In genomic region chr3:138347084-138347483, GRCh38 we compare ENCODE assay signal across 14 cellular contexts. TPM values are rescaled to one million over a fixed set of nuclear protein-coding genes. Genes with fewer than 3 reads are reported as not detected.
DNase-seq lines count a peak whose midpoint lies in the region; ATAC-seq and TF ChIP-seq lines count a peak whose summit lies in the region.
"Had no signal": no experiment of that assay in that cellular context is flagged by ENCODE, and none has a peak within 500 bp of the region (broad histone marks: within the 10 kb centered on the region; RNA-seq: fewer than 3 reads in every experiment).

No MANE protein-coding gene starts in this region.

- peak overlapping the region; percentile 90; the same call in 1 of the 2 replicates for H3K4me2 ChIP-seq in IMR-90 (ENCODE audit: low read depth, low read length)

- POLR2A ChIA-PET in IMR-90 (lab: Charles Lee; ENCODE audit: unreplicated experiment) = no interaction called here

- H3K14ac ChIP-seq in IMR-90 (replicated peaks; ENCODE audit: low read depth, low read length) = no peak overlapping the region

- TF ChIP-seq RAD21 in IMR-90 (IDR thresholded peaks at IDR 0.05; ENCODE audit: low read length) = no peak

- H4K91ac ChIP-seq in IMR-90 (ENCODE audit: insufficient read depth, low read depth, low read length) = no peak overlapping the region

- peak overlapping the region; percentile 46 to 72; a peak in 2 of 4 replicates for H4K8ac ChIP-seq in IMR-90 (ENCODE audit: low read depth in 2 of 2, low read length in 2 of 2)

- in situ Hi-C loops in IMR-90 (cut with MboI; ENCODE audit: low sequenced_read_pairs) = no loop called here

- 83% methylated on average over 2 of the region's 4 CpGs; no CpG with 5 or more reads in 1 of the 2 experiments for WGBS in IMR-90 (ENCODE audit: extremely low coverage in 2 of 2, insufficient read length in 1 of 2), 2 experiments

- intact Hi-C loops in CD14-positive monocyte (cut with micrococcal nuclease) = no loop called here
- intact Hi-C loops in IMR-90 (cut with micrococcal nuclease) = loop anchor here (5.0 kb wide), 3 partner anchors 45 to 280 kb away; no protein-coding TSS in a partner anchor

- no peaks in the 10 kb centered on the region for H3K9me3 ChIP-seq in IMR-90 (ENCODE audit: control insufficient read depth, insufficient read depth, low read length)

- no peak overlapping the region for H2AK9ac ChIP-seq in IMR-90 (replicated peaks; ENCODE audit: low read depth, low read length, poor library complexity)

- dilution Hi-C loops in IMR-90 (cut with HindIII; ENCODE audit: low sequenced_read_pairs, unreplicated experiment) = no loop called here

- no TSS peak for BruUV-seq in IMR-90 (replicated peaks; lab: Mats Ljungman, UMichigan)

- H2BK5ac ChIP-seq in IMR-90 (ENCODE audit: low read depth, low read length, poor library complexity, severe bottlenecking) = no peak overlapping the region

- no peak overlapping the region for H3K4me3 ChIP-seq in IMR-90 (ENCODE audit: insufficient read depth, low read depth, low read length)

- CTCF ChIA-PET in IMR-90 (lab: Yijun Ruan, JAX) = interaction anchor here (0.6 to 1.8 kb wide), 3 partner anchors 11 to 813 kb away, joined by 3 to 6 read pairs (median 5); no protein-coding TSS in a partner anchor

- ATAC-seq in IMR-90 (ENCODE audit: low read depth) = no peak
- no peak for ATAC-seq in HG02610 (IDR thresholded peaks at IDR 0.05; ENCODE audit: unreplicated experiment)
- ATAC-seq in GM18498 (IDR thresholded peaks at IDR 0.05; ENCODE audit: unreplicated experiment) = no peak

- peaks cover 3 to 42% of the 10 kb centered on the region in 2 experiments; a peak in 3 of 4 replicates for H3K79me1 ChIP-seq in IMR-90 (ENCODE audit: low read depth in 1 of 2, low read length in 2 of 2)

- H2BK120ac ChIP-seq in IMR-90 (ENCODE audit: low read depth, low read length) = no peak overlapping the region

- H3K27me3 ChIP-seq in IMR-90 (ENCODE audit: control insufficient read depth, insufficient read depth, low read length) = peaks cover 3% of the 10 kb centered on the region

- H2AK5ac ChIP-seq in IMR-90 (ENCODE audit: low read depth, low read length) = no peak overlapping the region

- H3K4me1 Mint-ChIP-seq in CD14-positive monocyte = peaks cover 27% of the 10 kb centered on the region
- H3K4me1 Mint-ChIP-seq in neural crest cell = peaks cover 25% of the 10 kb centered on the region

- H3K23ac ChIP-seq in IMR-90 (ENCODE audit: low read depth, low read length) = 0 out of 2 replicates have a peak overlapping the region, but pooled peaks have one; percentile 31

- no peak overlapping the region for H2BK20ac ChIP-seq in IMR-90 (ENCODE audit: low read depth, low read length)

- peaks cover 9% of the 10 kb centered on the region for H3K4me1 ChIP-seq in IMR-90 (ENCODE audit: control insufficient read depth, insufficient read depth, low read length)
- H3K4me1 ChIP-seq: foreskin keratinocyte had no signal

- H3K4me3 Mint-ChIP-seq in CD14-positive monocyte (peak overlapping the region; percentile 100), neural crest cell (peak overlapping the region; percentile 98)

- H4K20me1 ChIP-seq in IMR-90 (ENCODE audit: insufficient read depth, low read length) = peaks cover 10% of the 10 kb centered on the region; the same call in 1 of the 2 replicates

- no peak overlapping the region for H3K56ac ChIP-seq in IMR-90 (ENCODE audit: extremely low read depth, insufficient read depth, low read length)

- TF ChIP-seq POLR2A in IMR-90 (IDR thresholded peaks at IDR 0.05; ENCODE audit: low read depth, low read length) = no peak

- peak overlapping the region in 6 of 7 donors; percentile 30 to 99 (median 98) for H3K27ac Mint-ChIP-seq in CD14-positive monocyte
- H3K27ac Mint-ChIP-seq in neural crest cell (ENCODE audit: unreplicated experiment) = no peak overlapping the region

- no peak overlapping the region for H3K18ac ChIP-seq in IMR-90 (ENCODE audit: low read depth, low read length)

- H2BK15ac ChIP-seq in IMR-90 (ENCODE audit: low read depth, low read length) = no peak overlapping the region

- no peak overlapping the region for H3K9ac ChIP-seq in IMR-90 (ENCODE audit: low read depth, low read length)

- H3K36me3 ChIP-seq in IMR-90 (ENCODE audit: control insufficient read depth, insufficient read depth, low read length) = no peaks in the 10 kb centered on the region

- no peak overlapping the region for H3K4ac ChIP-seq in IMR-90 (ENCODE audit: low read depth, low read length)

- peaks cover 10% of the 10 kb centered on the region for H3K9me1 ChIP-seq in IMR-90 (ENCODE audit: insufficient read depth, low read length)

- H2AFZ ChIP-seq in IMR-90 (replicated peaks; ENCODE audit: low read length, poor library complexity) = peak overlapping the region; percentile 95

- DNase-seq in CD14-positive monocyte (ENCODE audit: low spot score) = no peak
- no peak for DNase-seq in IMR-90
- no peak for DNase-seq in neural crest cell (ENCODE audit: low read depth, low spot score)
- DNase-seq in NCI-H748 (lab: John Stamatoyannopoulos, UW; ENCODE audit: unreplicated experiment) = no peak
- DNase-seq in DMS79 treated with DMSO at 0.1 percent for 48 hours (lab: John Stamatoyannopoulos, UW) = no peak
- DNase-seq: DMS79; foreskin keratinocyte; midbrain; stimulated activated CD4-positive, alpha-beta T cell treated with anti-CD3 and anti-CD28 coated beads, Interleukin-2, amount 100 ng/mL, for 24 hours had no signal

- TF ChIP-seq CTCF in CD14-positive monocyte (IDR thresholded peaks at IDR 0.05) = no peak
- TF ChIP-seq CTCF in IMR-90 (conservative IDR thresholded peaks at IDR 0.05; ENCODE audit: low read depth, low read length) = no peak
- no peak for TF ChIP-seq CTCF in neural crest cell (conservative IDR thresholded peaks at IDR 0.05)

- H3K9me3 Mint-ChIP-seq in CD14-positive monocyte (peaks cover 0 to 5% (median 0%) of the 10 kb centered on the region in 7 donors), neural crest cell (no peaks in the 10 kb centered on the region)

- no peak overlapping the region for H3K27ac ChIP-seq in IMR-90 (ENCODE audit: insufficient read depth, low read length)
- H3K27ac ChIP-seq in cingulate gyrus (ENCODE audit: low read depth, low read length) = peak overlapping the region; percentile 91
- H3K27ac ChIP-seq: foreskin keratinocyte had no signal

- H3K27me3 Mint-ChIP-seq in CD14-positive monocyte (ENCODE audit: low read depth in 3 of 3) (peaks cover 8 to 17% (median 13%) of the 10 kb centered on the region in 3 donors), neural crest cell (ENCODE audit: low read depth) (peaks cover 2% of the 10 kb centered on the region)

- H4K5ac ChIP-seq in IMR-90 (ENCODE audit: low read depth, low read length) = no peak overlapping the region

- H3K36me3 Mint-ChIP-seq in CD14-positive monocyte = no peaks in the 10 kb centered on the region
- H3K36me3 Mint-ChIP-seq in neural crest cell (ENCODE audit: low read depth) = no peaks in the 10 kb centered on the region

TF ChIP-seq in IMR-90, 13 proteins besides CTCF, POLR2A, EP300 and RAD21:
- no peak for TF ChIP-seq RFX5 (IDR thresholded peaks at IDR 0.05; ENCODE audit: low read depth, low read length)
- no peak for TF ChIP-seq MAFK (IDR thresholded peaks at IDR 0.05; ENCODE audit: low read depth, low read length)
- TF ChIP-seq ELK1 (IDR thresholded peaks at IDR 0.05; ENCODE audit: borderline replicate concordance, low read depth, low read length) = no peak

RNA-seq across cellular contexts. Expression of gene MRAS, which starts 1.3 kb away (rescaled TPM):
- polyA plus RNA-seq in CD14-positive monocyte (1 to 10 TPM; 6.2 to 8.3 TPM), IMR-90 (2012; rRNA removed) (48.1 and 60.6 TPM in 2 replicates)
- total RNA-seq in IMR-90 (2012; rRNA removed) (56.1 and 59.3 TPM in 2 replicates), neural crest cell (24.7 and 27.0 TPM in 2 replicates)
- 24.1 and 33.7 TPM in 2 replicates for polyA plus RNA-seq in IMR-90 (2012; cell fraction: cytosol; rRNA removed)
- polyA plus RNA-seq in IMR-90 (2012; cell fraction: nucleus; rRNA removed; ENCODE audit: low replicate concordance) = 22.7 and 38.2 TPM in 2 replicates

RNA-seq across cellular contexts. Expression of gene NME9, which starts 17.4 kb away (rescaled TPM):
- polyA plus RNA-seq in CD14-positive monocyte (not detected), IMR-90 (2012; rRNA removed) (not detected in 2 replicates)
- total RNA-seq in IMR-90 (2012; rRNA removed) (not detected in 2 replicates), neural crest cell (0.79 TPM in 1 of 2 replicates, not detected in the other)
- polyA plus RNA-seq in IMR-90 (2012; cell fraction: cytosol; rRNA removed) = not detected in 2 replicates
- polyA plus RNA-seq in IMR-90 (2012; cell fraction: nucleus; rRNA removed; ENCODE audit: low replicate concordance) = 0.03 TPM in 1 of 2 replicates, not detected in the other
- total RNA-seq: bronchial epithelial cell, foreskin keratinocyte, H4 had no signal
- polyA plus RNA-seq: foreskin keratinocyte had no signal
